11 cellular contexts compared by ENCODE assay signal in genomic region chr4:131499139-131499873, GRCh38.
DNase-seq lines count a peak whose midpoint lies in the region; ATAC-seq, FAIRE-seq and TF ChIP-seq lines count a peak whose summit lies in the region.
"Had no signal": no experiment of that assay in that cellular context is flagged by ENCODE, and none has a peak within 500 bp of the region (broad histone marks: within the 10 kb centered on the region; RNA-seq: fewer than 3 reads in every experiment).

No MANE protein-coding gene starts in this region.

- TF ChIP-seq CTCF in HFFc6 (IDR thresholded peaks at IDR 0.05) (no peak), bronchial epithelial cell (IDR thresholded peaks at IDR 0.05; ENCODE audit: insufficient read depth, low read length, severe bottlenecking) (no peak)

- no peak overlapping the region for H3K4me3 ChIP-seq in bronchial epithelial cell (ENCODE audit: low read depth, low read length)

- ATAC-seq in GM19397 (IDR thresholded peaks at IDR 0.05; ENCODE audit: unreplicated experiment) = no peak
- no peak for ATAC-seq in sciatic nerve
- ATAC-seq: left lobe of liver had no signal

- H3K27ac Mint-ChIP-seq in HFFc6 = no peak overlapping the region
- H3K27ac Mint-ChIP-seq: activated naive CD8-positive, alpha-beta T cell had no signal

- DNase-seq in HFFc6 = peak; percentile 44
- peak; percentile 41 to 80 for DNase-seq in NCI-H524 (lab: John Stamatoyannopoulos, UW)
- peak; percentile 62 for DNase-seq in bronchial epithelial cell (ENCODE audit: low read depth)
- DNase-seq in occipital lobe (lab: John Stamatoyannopoulos, UW) = peak; percentile 1
- no peak for DNase-seq in sciatic nerve (ENCODE audit: low spot score)
- no peak for DNase-seq in hippocampal formation (lab: John Stamatoyannopoulos, UW)
- DNase-seq in medulla oblongata (ENCODE audit: extremely low spot score) = no peak
- DNase-seq: NCI-H1092 had no signal

- H3K36me3 ChIP-seq in bronchial epithelial cell (ENCODE audit: control insufficient read depth, insufficient read depth, low read length) = no peaks in the 10 kb centered on the region

- H3K36me3 Mint-ChIP-seq in HFFc6 (ENCODE audit: low read depth) = 0 out of 2 replicates have a peak, but pooled peaks cover 5% of the 10 kb centered on the region
- H3K36me3 Mint-ChIP-seq: activated naive CD8-positive, alpha-beta T cell had no signal

- H3K27me3 Mint-ChIP-seq in HFFc6 (ENCODE audit: insufficient read depth) = no peaks in the 10 kb centered on the region; the same call in 1 of the 2 replicates
- H3K27me3 Mint-ChIP-seq: activated naive CD8-positive, alpha-beta T cell had no signal

- no peak overlapping the region for H3K4me3 Mint-ChIP-seq in HFFc6
- H3K4me3 Mint-ChIP-seq: activated naive CD8-positive, alpha-beta T cell had no signal

- no peaks in the 10 kb centered on the region for H3K4me1 Mint-ChIP-seq in HFFc6 (ENCODE audit: low read depth)

- no peaks in the 10 kb centered on the region for H3K27me3 ChIP-seq in bronchial epithelial cell (ENCODE audit: control insufficient read depth, insufficient read depth, low read length)

- no peak for FAIRE-seq in bronchial epithelial cell (lab: Jason Lieb, UNC)

- H3K9me3 Mint-ChIP-seq in HFFc6 = peaks cover 23% of the 10 kb centered on the region

- intact Hi-C loops in sciatic nerve (cut with DNase I) = no loop called here

Comparison
In these comparisons a context has a peak if more than half of its experiments do, and no peak if none do; other contexts are left out.
1. DNase-seq: peak in HFFc6 (single experiment), NCI-H524 (2 of 2), bronchial epithelial cell (single experiment) and occipital lobe (single experiment); none in sciatic nerve (single experiment), hippocampal formation (0 of 2) and medulla oblongata (single experiment).